In the genomic region with DNA sequence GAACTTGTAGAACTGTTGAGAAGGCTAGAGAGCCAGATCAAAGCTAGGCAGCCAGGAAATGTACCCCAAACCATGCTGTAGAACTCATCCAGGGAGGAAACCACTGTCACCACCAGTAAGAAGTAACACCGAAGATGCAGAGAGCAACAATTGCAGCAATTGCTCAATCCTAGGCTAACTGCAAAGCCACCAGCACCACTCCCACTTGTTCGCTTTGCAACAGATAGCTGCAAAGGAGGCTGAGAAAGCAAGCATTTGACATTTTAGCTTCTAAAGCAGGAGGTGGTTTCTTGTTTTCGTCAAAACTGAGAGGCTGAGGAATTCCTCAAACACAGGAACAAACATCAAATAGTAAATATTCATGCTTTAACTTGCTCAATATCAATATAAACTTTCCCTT, we compare ENCODE assay signal across 15 cellular contexts. TPM values are rescaled to one million over a fixed set of nuclear protein-coding genes. Genes with fewer than 3 reads are reported as not detected.
"Had no signal": no experiment of that assay in that cellular context is flagged by ENCODE, and none has a peak within 500 bp of the region (broad histone marks: within the 10 kb centered on the region; RNA-seq: fewer than 3 reads in every experiment).

No MANE protein-coding gene starts in this region.

RNA-seq across cellular contexts. Expression of a gene that starts 1.8 kb away (rescaled TPM):
- total RNA-seq: stomach, subcutaneous adipose tissue, suprapubic skin, temporal lobe, testis, thoracic aorta, thyroid gland, tibial nerve, transverse colon, upper lobe of left lung, upper lobe of right lung, ureter, urinary bladder, uterus, vagina had no signal
